Comparison of ENCODE assay signal across 27 cellular contexts in the genomic region with DNA sequence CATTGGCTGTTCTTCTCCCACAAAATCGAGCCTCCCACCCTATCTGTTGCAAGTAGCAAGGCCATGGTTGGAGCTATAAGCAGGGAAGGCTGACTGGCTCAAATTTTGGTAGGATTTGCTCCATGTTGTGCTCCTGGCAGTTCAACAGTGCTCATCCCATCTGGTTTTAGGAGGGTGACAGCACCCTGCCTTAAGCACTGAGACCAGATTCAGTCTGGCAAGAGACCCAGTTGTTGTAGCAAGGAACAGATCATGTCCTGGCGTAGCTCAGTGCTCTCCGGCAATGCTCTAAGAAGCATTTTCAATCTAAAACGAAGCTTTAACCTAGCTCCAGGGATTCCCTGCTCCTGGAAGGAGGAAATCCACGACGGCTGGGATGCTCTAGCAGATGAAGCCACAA.
A peak's percentile ranks its signal among the peaks of the same experiment; 100 is the strongest.
DNase-seq lines count a peak whose midpoint lies in the region; ATAC-seq, FAIRE-seq and TF ChIP-seq lines count a peak whose summit lies in the region.
"Had no signal": no experiment of that assay in that cellular context is flagged by ENCODE, and none has a peak within 500 bp of the region (broad histone marks: within the 10 kb centered on the region; RNA-seq: fewer than 3 reads in every experiment).

No MANE protein-coding gene starts in this region.

- H3K9me3 ChIP-seq in T-helper 17 cell (ENCODE audit: control insufficient read depth, low read length, poor library complexity, severe bottlenecking) (no peaks in the 10 kb centered on the region), GM12878 (replicated peaks; ENCODE audit: control insufficient read depth, insufficient read depth, low read length) (no peaks in the 10 kb centered on the region), trophoblast cell (ENCODE audit: insufficient read depth, low read depth, low read length) (no peaks in the 10 kb centered on the region)
- H3K9me3 ChIP-seq: BE2C, breast epithelium, colonic mucosa, ovary, tibial nerve had no signal

- H2BK12ac ChIP-seq in trophoblast cell (ENCODE audit: low read length) = no peak overlapping the region

- no peak for TF ChIP-seq CTCF in GM12878 (IDR thresholded peaks at IDR 0.05 in 2 of 3, conservative IDR thresholded peaks at IDR 0.05 in 1 of 3; ENCODE audit: control insufficient read depth in 2 of 3, extremely low read depth in 1 of 3, insufficient read depth in 1 of 3, low read depth in 3 of 3, low read length in 3 of 3)

- H3K27ac ChIP-seq in GM12878 (ENCODE audit: control insufficient read depth, insufficient read depth) = no peak overlapping the region
- H3K27ac ChIP-seq in trophoblast cell (ENCODE audit: low read depth, low read length) = no peak overlapping the region
- H3K27ac ChIP-seq: breast epithelium, colonic mucosa, ovary, tibial nerve had no signal

- no peak overlapping the region for H3K14ac ChIP-seq in trophoblast cell (ENCODE audit: low read length)

- no peak for TF ChIP-seq POLR2A in GM12878 (IDR thresholded peaks at IDR 0.05; ENCODE audit: low read depth, low read length)

- SMC1A ChIA-PET in GM12878 (lab: Charles Lee; ENCODE audit: uncharacterized antibody, unreplicated experiment) = no interaction called here

- H3K4me1 Mint-ChIP-seq in activated naive CD4-positive, alpha-beta T cell treated with anti-CD3 and anti-CD28 coated beads, Interleukin-2, amount 50 U/mL, for 24 hours = peaks cover 37% of the 10 kb centered on the region
- H3K4me1 Mint-ChIP-seq in T-helper 17 cell = peaks cover 23% of the 10 kb centered on the region
- H3K4me1 Mint-ChIP-seq: nephron progenitor cell had no signal

- no peak for TF ChIP-seq EP300 in GM12878 (IDR thresholded peaks at IDR 0.05; ENCODE audit: borderline replicate concordance in 1 of 2, control insufficient read depth in 1 of 2, low read depth in 2 of 2, low read length in 2 of 2)

- H3K9me3 Mint-ChIP-seq in activated naive CD4-positive, alpha-beta T cell treated with anti-CD3 and anti-CD28 coated beads, Interleukin-2, amount 50 U/mL, for 24 hours = no peaks in the 10 kb centered on the region
- H3K9me3 Mint-ChIP-seq: nephron progenitor cell had no signal

- no peak overlapping the region for H4K8ac ChIP-seq in trophoblast cell (ENCODE audit: low read depth, low read length)

- no peak for DNase-seq in activated naive CD4-positive, alpha-beta T cell treated with anti-CD3 and anti-CD28 coated beads, Interleukin-2, amount 50 U/mL, for 16 hours
- DNase-seq in T-helper 17 cell (no peak), GM12878 (ENCODE audit: low read depth, low spot score) (no peak), trophoblast cell (no peak), ecto neural progenitor cell (ENCODE audit: low spot score) (no peak), DMS 273 treated with DMSO at 0.1 percent for 48 hours (lab: John Stamatoyannopoulos, UW) (no peak)
- DNase-seq: amniotic stem cell; BE2C; colonic mucosa; DMS79; effector memory CD4-positive, alpha-beta T cell; erythroblast; glutamatergic neuron; IMR-90; MV-4-11; NCI-H1436 treated with DMSO at 0.1 percent for 48 hours; NCI-H226; NCI-H69; nephron progenitor cell; ovary; PC-3; stimulated activated CD4-positive, alpha-beta T cell treated with anti-CD3 and anti-CD28 coated beads, Interleukin-15, amount 100 ng/mL, for 24 hours; stimulated activated CD4-positive, alpha-beta T cell treated with anti-CD3 and anti-CD28 coated beads, Interleukin-4, amount 100 ng/mL, for 4 hours had no signal

- H4K12ac ChIP-seq in trophoblast cell (ENCODE audit: low read depth, low read length) = peak overlapping the region; percentile 46

- FAIRE-seq in GM12878 (lab: Jason Lieb, UNC) = no peak

- no peak overlapping the region for H2AFZ ChIP-seq in GM12878 (ENCODE audit: control insufficient read depth, low read depth, low read length)
- no peak overlapping the region for H2AFZ ChIP-seq in trophoblast cell (ENCODE audit: insufficient read depth, low read length, poor library complexity)

- peak overlapping the region; percentile 84 for H3K27ac Mint-ChIP-seq in activated naive CD4-positive, alpha-beta T cell treated with anti-CD3 and anti-CD28 coated beads, Interleukin-2, amount 50 U/mL, for 24 hours
- H3K27ac Mint-ChIP-seq in T-helper 17 cell = peak overlapping the region; percentile 78
- H3K27ac Mint-ChIP-seq: nephron progenitor cell had no signal

- H3K27me3 ChIP-seq in GM12878 (replicated peaks in 1 of 2; ENCODE audit: control insufficient read depth in 2 of 2, insufficient read depth in 2 of 2, low read length in 1 of 2) = no peaks in the 10 kb centered on the region
- no peaks in the 10 kb centered on the region for H3K27me3 ChIP-seq in trophoblast cell (ENCODE audit: insufficient read depth, low read length)
- H3K27me3 ChIP-seq: BE2C, breast epithelium, colonic mucosa, ovary, tibial nerve had no signal

- H3K4me1 ChIP-seq in GM12878 (ENCODE audit: control insufficient read depth, insufficient read depth, low read length) (no peaks in the 10 kb centered on the region), trophoblast cell (ENCODE audit: control insufficient read depth in 1 of 2, insufficient read depth in 2 of 2, low read length in 2 of 2) (no peaks in the 10 kb centered on the region)
- H3K4me1 ChIP-seq: BE2C, breast epithelium, colonic mucosa, tibial nerve had no signal

- in situ Hi-C loops in GM12878 (cut with MboI) = loop anchor here (10.0 to 25.0 kb wide), 2 partner anchors 203 to 2011 kb away; a partner anchor contains a TSS

- H3K36me3 ChIP-seq in GM12878 (ENCODE audit: control insufficient read depth in 2 of 2, insufficient read depth in 2 of 2, low read length in 1 of 2) = peaks cover 20 to 56% of the 10 kb centered on the region in 2 experiments
- H3K36me3 ChIP-seq in trophoblast cell (ENCODE audit: control insufficient read depth in 1 of 2, insufficient read depth in 2 of 2, low read length in 2 of 2) = peaks cover 34 to 46% of the 10 kb centered on the region in 2 experiments
- H3K36me3 ChIP-seq: breast epithelium, ovary had no signal

- no peak overlapping the region for H3K23ac ChIP-seq in trophoblast cell (ENCODE audit: low read length)

- 99% methylated on average over 6 of the region's 6 CpGs for WGBS in GM12878 (ENCODE audit: insufficient coverage, insufficient replicate concordance, low lambda C conversion rate, missing lambda C conversion rate)
- WGBS in trophoblast cell (ENCODE audit: extremely low coverage, insufficient coverage, insufficient read length) = no CpG with 5 or more reads among the region's 6 CpGs

- no peak overlapping the region for H3K4me3 Mint-ChIP-seq in activated naive CD4-positive, alpha-beta T cell treated with anti-CD3 and anti-CD28 coated beads, Interleukin-2, amount 50 U/mL, for 24 hours
- H3K4me3 Mint-ChIP-seq in T-helper 17 cell = no peak overlapping the region
- H3K4me3 Mint-ChIP-seq: nephron progenitor cell had no signal

- H3K9ac ChIP-seq in GM12878 (ENCODE audit: control insufficient read depth, insufficient read depth, low read length) (no peak overlapping the region), trophoblast cell (ENCODE audit: low read length) (no peak overlapping the region)

- BruUV-seq in GM12878 (replicated peaks; lab: Mats Ljungman, UMichigan) = TSS peak; percentile 3

- H4K91ac ChIP-seq in trophoblast cell (ENCODE audit: low read depth, low read length) = no peak overlapping the region

- H2AK5ac ChIP-seq in trophoblast cell (ENCODE audit: low read length) = no peak overlapping the region

- RAD21 ChIA-PET in GM12878 (lab: Charles Lee; ENCODE audit: unreplicated experiment) = no interaction called here

- H3K36me3 Mint-ChIP-seq in activated naive CD4-positive, alpha-beta T cell treated with anti-CD3 and anti-CD28 coated beads, Interleukin-2, amount 50 U/mL, for 24 hours = peaks cover 25% of the 10 kb centered on the region
- H3K36me3 Mint-ChIP-seq in T-helper 17 cell (ENCODE audit: low read depth) = peaks cover 26% of the 10 kb centered on the region

- intact Hi-C loops in GM12878 (cut with micrococcal nuclease; ENCODE audit: unreplicated experiment) = no loop called here

- H2BK5ac ChIP-seq in trophoblast cell (ENCODE audit: low read depth, low read length, poor library complexity) = no peak overlapping the region

- no peaks in the 10 kb centered on the region for H3K79me1 ChIP-seq in trophoblast cell (ENCODE audit: low read length)

- no peak for ATAC-seq in T-helper 17 cell
- ATAC-seq in GM12878 = no peak
- ATAC-seq in GM18858 (IDR thresholded peaks at IDR 0.05; ENCODE audit: unreplicated experiment) = no peak
- ATAC-seq: PC-3 had no signal

- no peaks in the 10 kb centered on the region for H3K27me3 Mint-ChIP-seq in activated naive CD4-positive, alpha-beta T cell treated with anti-CD3 and anti-CD28 coated beads, Interleukin-2, amount 50 U/mL, for 24 hours
- H3K27me3 Mint-ChIP-seq in T-helper 17 cell = no peaks in the 10 kb centered on the region

- H4K20me1 ChIP-seq in GM12878 (ENCODE audit: control insufficient read depth, insufficient read depth) = no peaks in the 10 kb centered on the region

- POLR2A ChIA-PET in GM12878 (lab: Charles Lee) = no interaction called here

- no peak overlapping the region for H3K4me2 ChIP-seq in GM12878 (ENCODE audit: control insufficient read depth, insufficient read depth)
- H3K4me2 ChIP-seq in trophoblast cell (ENCODE audit: low read length) = no peak overlapping the region

- peak overlapping the region; percentile 65 for H3K18ac ChIP-seq in trophoblast cell (ENCODE audit: low read length)

- no peak overlapping the region for H2BK120ac ChIP-seq in trophoblast cell (ENCODE audit: insufficient read depth, low read length, poor library complexity)

- no peaks in the 10 kb centered on the region for H3K79me2 ChIP-seq in GM12878 (ENCODE audit: control insufficient read depth, insufficient read depth, low read length)
- H3K79me2 ChIP-seq in trophoblast cell (ENCODE audit: control insufficient read depth, insufficient read depth, low read length, poor library complexity) = no peaks in the 10 kb centered on the region

- no peak overlapping the region for H3K4ac ChIP-seq in trophoblast cell (ENCODE audit: low read depth, low read length)

- CTCF ChIA-PET in GM12878 (lab: Yijun Ruan, JAX) = interaction anchor here (1.0 kb wide), 1 partner anchor 200 kb away, joined by 3 read pairs; no protein-coding TSS in a partner anchor

- no peak for TF ChIP-seq RAD21 in GM12878 (IDR thresholded peaks at IDR 0.05; ENCODE audit: insufficient read depth, low read depth, low read length)

- H3K4me3 ChIP-seq in GM12878 = no peak overlapping the region
- no peak overlapping the region for H3K4me3 ChIP-seq in trophoblast cell (ENCODE audit: low read depth, low read length)
- H3K4me3 ChIP-seq: breast epithelium, colonic mucosa, ovary, tibial nerve had no signal

TF ChIP-seq in GM12878, 131 proteins besides CTCF, POLR2A, EP300 and RAD21 (continues in another document):
- TF ChIP-seq ZNF622 (IDR thresholded peaks at IDR 0.05) = no peak
- no peak for TF ChIP-seq SIX5 (IDR thresholded peaks at IDR 0.05; ENCODE audit: low read depth, low read length, severe bottlenecking)
